Comparison of ENCODE assay signal across 1 cellular context in the genomic region with DNA sequence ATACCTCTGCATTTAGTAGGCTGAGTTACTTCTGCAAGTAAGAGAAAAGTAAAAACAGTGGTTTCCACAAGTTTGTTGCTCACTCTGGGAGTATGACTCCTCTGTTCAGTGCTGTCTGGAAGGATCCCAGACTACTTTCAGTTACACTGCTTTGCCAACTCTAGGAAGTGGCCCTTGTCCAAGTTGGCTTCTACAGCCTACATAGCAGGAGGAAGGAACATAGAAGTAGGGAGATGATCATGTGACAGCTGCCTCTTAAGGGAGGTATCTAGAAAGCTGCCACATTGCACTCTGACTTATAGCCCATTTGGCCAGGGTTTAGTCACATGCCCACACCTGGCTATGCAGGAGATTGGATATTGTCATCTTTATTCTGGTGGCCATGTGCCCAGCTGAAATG.
TF ChIP-seq lines count a peak whose summit lies in the region.

No MANE protein-coding gene starts in this region.

TF ChIP-seq in H1, 55 proteins besides CTCF, POLR2A, EP300 and RAD21 (continued from another document):
- TF ChIP-seq JUND (IDR thresholded peaks at IDR 0.05; ENCODE audit: low read length) (no peak), EGR1 (IDR thresholded peaks at IDR 0.05; ENCODE audit: borderline replicate concordance, low read depth, low read length) (no peak)
- TF ChIP-seq, protein P1, sequence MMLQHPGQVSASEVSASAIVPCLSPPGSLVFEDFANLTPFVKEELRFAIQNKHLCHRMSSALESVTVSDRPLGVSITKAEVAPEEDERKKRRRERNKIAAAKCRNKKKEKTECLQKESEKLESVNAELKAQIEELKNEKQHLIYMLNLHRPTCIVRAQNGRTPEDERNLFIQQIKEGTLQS (IDR thresholded peaks at IDR 0.05; ENCODE audit: insufficient read depth, low read depth, low read length): no peak
- TF ChIP-seq, protein P2, sequence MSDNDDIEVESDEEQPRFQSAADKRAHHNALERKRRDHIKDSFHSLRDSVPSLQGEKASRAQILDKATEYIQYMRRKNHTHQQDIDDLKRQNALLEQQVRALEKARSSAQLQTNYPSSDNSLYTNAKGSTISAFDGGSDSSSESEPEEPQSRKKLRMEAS (IDR thresholded peaks at IDR 0.05): no peak
